ENCODE assay signal across 8 cellular contexts in genomic region chr11:10735532-10736465, GRCh38. TPM values are rescaled to one million over a fixed set of nuclear protein-coding genes. Genes with fewer than 3 reads are reported as not detected.
A peak's percentile ranks its signal among the peaks of the same experiment; 100 is the strongest.
DNase-seq lines count a peak whose midpoint lies in the region; ATAC-seq and TF ChIP-seq lines count a peak whose summit lies in the region.

No MANE protein-coding gene starts in this region.

- H3K27me3 ChIP-seq in GM06990 (replicated peaks; ENCODE audit: control insufficient read depth, insufficient read depth, low read length): no peaks in the 10 kb centered on the region; the same call in 1 of the 2 replicates

- H3K4me3 Mint-ChIP-seq in activated naive CD4-positive, alpha-beta T cell treated with anti-CD3 and anti-CD28 coated beads, Interleukin-2, amount 10 ng/mL, durations not matched to agents 7 days and 5 days: no peak overlapping the region

- no peaks in the 10 kb centered on the region for H3K36me3 Mint-ChIP-seq in activated naive CD4-positive, alpha-beta T cell treated with anti-CD3 and anti-CD28 coated beads, Interleukin-2, amount 10 ng/mL, durations not matched to agents 7 days and 5 days

- H3K4me1 Mint-ChIP-seq in activated naive CD4-positive, alpha-beta T cell treated with anti-CD3 and anti-CD28 coated beads, Interleukin-2, amount 10 ng/mL, durations not matched to agents 7 days and 5 days: peaks cover 11% of the 10 kb centered on the region

- DNase-seq in GM06990 (ENCODE audit: extremely low read depth, insufficient read length) (peak; percentile 82), NAMALWA (ENCODE audit: low spot score) (peak; percentile 90), SK-N-DZ (ENCODE audit: low spot score) (peak; percentile 96), globus pallidus (ENCODE audit: low spot score) (peak; percentile 91), nucleus accumbens (lab: John Stamatoyannopoulos, UW) (peak in 55 of 56 donors; percentile 55 to 95 (median 84)), substantia nigra (lab: John Stamatoyannopoulos, UW) (peak; percentile 44 to 95 (median 88))
- DNase-seq in activated naive CD4-positive, alpha-beta T cell treated with anti-CD3 and anti-CD28 coated beads, Interleukin-2, amount 10 ng/mL, durations not matched to agents 7 days and 5 days: peak; percentile 89

- H3K27ac ChIP-seq in substantia nigra (ENCODE audit: low read depth, low read length, poor library complexity, severe bottlenecking): peak overlapping the region; percentile 80

- no peaks in the 10 kb centered on the region for H3K9me3 Mint-ChIP-seq in activated naive CD4-positive, alpha-beta T cell treated with anti-CD3 and anti-CD28 coated beads, Interleukin-2, amount 10 ng/mL, durations not matched to agents 7 days and 5 days

- H3K36me3 ChIP-seq in GM06990 (ENCODE audit: control insufficient read depth, insufficient read depth, low read length): no peaks in the 10 kb centered on the region

- peaks cover 33% of the 10 kb centered on the region for H3K27me3 Mint-ChIP-seq in activated naive CD4-positive, alpha-beta T cell treated with anti-CD3 and anti-CD28 coated beads, Interleukin-2, amount 10 ng/mL, durations not matched to agents 7 days and 5 days

- CTCF ChIA-PET in activated naive CD4-positive, alpha-beta T cell treated with anti-CD3 and anti-CD28 coated beads, Interleukin-2, amount 10 ng/mL, durations not matched to agents 7 days and 5 days (lab: Charles Lee): interaction anchor here (0.6 to 3.4 kb wide), 10 partner anchors 72 to 334 kb away, joined by 3 to 35 read pairs (median 4); partner anchors contain the start of gene RNF141

- no peak overlapping the region for H3K27ac Mint-ChIP-seq in activated naive CD4-positive, alpha-beta T cell treated with anti-CD3 and anti-CD28 coated beads, Interleukin-2, amount 10 ng/mL, durations not matched to agents 7 days and 5 days

- H3K4me3 ChIP-seq in GM06990 (replicated peaks; ENCODE audit: low read depth, low read length): no peak overlapping the region

- peak; percentile 97 for ATAC-seq in HG02588 (IDR thresholded peaks at IDR 0.05; ENCODE audit: unreplicated experiment)

- TF ChIP-seq CTCF in GM06990 (IDR thresholded peaks at IDR 0.05; ENCODE audit: insufficient read depth, low read length, poor library complexity, severe bottlenecking): peak; percentile 98

RNA-seq across cellular contexts. Expression of gene CTR9, which starts 15.2 kb away (rescaled TPM):
- 13.2 and 16.4 TPM in 2 replicates for polyA plus RNA-seq in SK-N-DZ (2014; cell fraction: cytosol; rRNA removed)
- 9.6 and 19.8 TPM in 2 replicates for polyA plus RNA-seq in SK-N-DZ (2014; cell fraction: nucleus; rRNA removed)

RNA-seq across cellular contexts. Expression of gene IRAG1, which starts 42.2 kb away (rescaled TPM):
- polyA plus RNA-seq in SK-N-DZ (2014; cell fraction: cytosol; rRNA removed): 2.8 and 3.1 TPM in 2 replicates
- 8.2 and 9.2 TPM in 2 replicates for polyA plus RNA-seq in SK-N-DZ (2014; cell fraction: nucleus; rRNA removed)
